ENCODE assay signal across 8 cellular contexts in the genomic region with DNA sequence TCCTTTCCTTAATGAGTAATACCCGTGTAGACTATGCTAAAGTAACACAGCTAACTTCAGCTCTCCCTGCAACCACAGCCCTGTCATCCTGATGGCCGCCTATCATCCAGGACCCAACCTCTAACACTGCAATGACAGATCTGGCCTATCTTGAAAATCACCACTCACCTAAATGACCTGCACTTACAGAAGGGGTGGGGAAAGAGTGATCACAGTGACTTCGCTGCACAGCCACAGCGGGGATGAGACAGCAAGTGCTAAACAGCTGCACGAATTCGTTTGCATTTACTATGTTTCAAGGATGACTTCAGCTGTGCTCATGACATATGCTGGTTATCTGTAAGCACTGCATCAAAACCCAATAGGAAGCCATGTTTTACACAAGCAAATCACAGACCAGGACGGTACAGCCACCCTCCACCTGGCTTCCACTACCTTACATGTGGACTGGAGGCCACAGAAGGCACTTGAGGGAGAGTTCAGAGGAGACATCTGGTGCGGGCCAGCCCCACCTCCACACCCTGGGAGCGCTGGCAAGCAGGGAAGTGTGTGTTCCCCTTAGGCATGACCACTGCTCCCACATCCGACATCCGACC.
DNase-seq lines count a peak whose midpoint lies in the region; ATAC-seq and TF ChIP-seq lines count a peak whose summit lies in the region.

No MANE protein-coding gene starts in this region.

- H3K27ac Mint-ChIP-seq in T-helper 17 cell = peak overlapping the region; percentile 100

- H3K4me2 ChIP-seq in PC-3 (ENCODE audit: low read length) = no peak overlapping the region

- H3K4me3 Mint-ChIP-seq in T-helper 17 cell = peak overlapping the region; percentile 73

- no peaks in the 10 kb centered on the region for H3K36me3 ChIP-seq in right atrium auricular region
- H3K36me3 ChIP-seq in PC-3 (ENCODE audit: low read depth, low read length) = peaks cover 7% of the 10 kb centered on the region; the same call in 1 of the 2 replicates

- H3K36me3 Mint-ChIP-seq in T-helper 17 cell (ENCODE audit: low read depth) = peaks cover 2% of the 10 kb centered on the region

- no peaks in the 10 kb centered on the region for H4K20me1 ChIP-seq in PC-3 (ENCODE audit: low read length)

- H3K9ac ChIP-seq in PC-3 (ENCODE audit: low read length) = no peak overlapping the region

- H3K4me1 Mint-ChIP-seq in T-helper 17 cell = peaks cover 78% of the 10 kb centered on the region

- peak overlapping the region; percentile 80 to 82 for H3K27ac ChIP-seq in right atrium auricular region
- no peak overlapping the region; the same call in 1 of the 2 replicates for H3K27ac ChIP-seq in PC-3 (ENCODE audit: low read length)

- CTCF ChIA-PET in PC-3 (lab: Charles Lee) = no interaction called here

- H3K27me3 ChIP-seq in right atrium auricular region = no peaks in the 10 kb centered on the region
- H3K27me3 ChIP-seq in PC-3 (ENCODE audit: low read length) = no peaks in the 10 kb centered on the region

- H3K4me3 ChIP-seq in right atrium auricular region (no peak overlapping the region), PC-3 (ENCODE audit: low read length) (no peak overlapping the region)

- H3K9me2 ChIP-seq in PC-3 (replicated peaks; ENCODE audit: low read length) = no peaks in the 10 kb centered on the region

- H3K27me3 Mint-ChIP-seq in T-helper 17 cell = no peaks in the 10 kb centered on the region

- ATAC-seq in GM21619 (IDR thresholded peaks at IDR 0.05; ENCODE audit: unreplicated experiment) = peak; percentile 18
- no peak for ATAC-seq in T-helper 17 cell
- no peak for ATAC-seq in GM19351 (IDR thresholded peaks at IDR 0.05; ENCODE audit: unreplicated experiment)
- ATAC-seq in PC-3 = no peak
- ATAC-seq in GM21367 (IDR thresholded peaks at IDR 0.05; ENCODE audit: unreplicated experiment) = no peak

- TF ChIP-seq CTCF in right atrium auricular region (IDR thresholded peaks at IDR 0.05) (no peak), PC-3 (conservative IDR thresholded peaks at IDR 0.05; ENCODE audit: low read depth, low read length) (no peak)

- POLR2A ChIA-PET in PC-3 (lab: Charles Lee; ENCODE audit: unreplicated experiment) = no interaction called here

- H3K9me3 ChIP-seq in T-helper 17 cell (ENCODE audit: control insufficient read depth, low read length, poor library complexity, severe bottlenecking) (no peaks in the 10 kb centered on the region), right atrium auricular region (no peaks in the 10 kb centered on the region), PC-3 (ENCODE audit: low read length) (no peaks in the 10 kb centered on the region)

- BruUV-seq in PC-3 (replicated peaks; lab: Mats Ljungman, UMichigan) = no TSS peak

- peaks cover 9% of the 10 kb centered on the region for H3F3A ChIP-seq in PC-3 (ENCODE audit: low read length, unreplicated experiment)

- peak; percentile 58 for DNase-seq in Daoy (ENCODE audit: low read depth)
- peak in 1 of 3 donors; percentile 18 for DNase-seq in T-helper 17 cell
- DNase-seq in right atrium auricular region (ENCODE audit: low spot score) = no peak
- no peak for DNase-seq in glomerular visceral epithelial cell (ENCODE audit: extremely low spot score)
- DNase-seq in PC-3 = no peak

- intact Hi-C loops in PC-3 (cut with micrococcal nuclease) = loop anchor here (10.0 kb wide), 1 partner anchor 174 kb away; no protein-coding TSS in a partner anchor

- H3K4me1 ChIP-seq in right atrium auricular region = peaks cover 0 to 90% of the 10 kb centered on the region in 2 donors
- peaks cover 56% of the 10 kb centered on the region for H3K4me1 ChIP-seq in PC-3 (ENCODE audit: insufficient read depth, low read length)

- H2AFZ ChIP-seq in PC-3 (ENCODE audit: low read length) = no peak overlapping the region

- peaks cover 81% of the 10 kb centered on the region for H3K79me2 ChIP-seq in PC-3 (ENCODE audit: low read length)
